29 cellular contexts compared by ENCODE assay signal in genomic region chr13:96525715-96526114, GRCh38.
"Had no signal": no experiment of that assay in that cellular context is flagged by ENCODE, and none has a peak within 500 bp of the region (broad histone marks: within the 10 kb centered on the region; RNA-seq: fewer than 3 reads in every experiment).

No MANE protein-coding gene starts in this region.

- H3K4me3 ChIP-seq: heart right ventricle, lower lobe of right lung, neural progenitor cell, right atrium auricular region, skin epidermis, spleen, suprapubic skin, thoracic aorta, tibial artery, upper lobe of right lung had no signal

- FAIRE-seq: islet of Langerhans, kidney, urothelium cell line had no signal

- H3K4me1 ChIP-seq: heart right ventricle, lower lobe of right lung, parathyroid adenoma, right atrium auricular region, spleen, suprapubic skin, tibial artery, upper lobe of right lung had no signal

- DNase-seq: heart right ventricle; hippocampal formation; immature natural killer cell; kidney; left ventricle myocardium superior; lower lobe of right lung; mammary epithelial cell; mesenchymal stem cell; naive B cell; natural killer cell; nephron progenitor cell; occipital lobe; spleen; stimulated activated CD4-positive, alpha-beta T cell treated with anti-CD3 and anti-CD28 coated beads, Interleukin-4, amount 100 ng/mL, for 24 hours; stimulated activated naive CD4-positive, alpha-beta T cell; tibial artery; trophoblast cell; upper lobe of right lung had no signal

- ATAC-seq: heart right ventricle; left ventricle myocardium superior; lower lobe of right lung; natural killer cell; sciatic nerve; stimulated activated effector memory CD8-positive, alpha-beta T cell treated with anti-CD3 and anti-CD28 coated beads, Interleukin-12 subunit alpha, Interleukin-12 subunit beta, amount 100 ng/mL, for 72 hours; upper lobe of right lung had no signal

- H3K9me3 ChIP-seq: heart right ventricle, lower lobe of right lung, neutrophil, right atrium auricular region, suprapubic skin, thoracic aorta, tibial artery, upper lobe of right lung had no signal

- H3K27ac ChIP-seq: heart right ventricle, lower lobe of right lung, neural progenitor cell, neutrophil, parathyroid adenoma, right atrium auricular region, skin epidermis, spleen, suprapubic skin, thoracic aorta, tibial artery, upper lobe of right lung had no signal

- H3K27me3 ChIP-seq: heart right ventricle, neural progenitor cell, neutrophil, right atrium auricular region, spleen, suprapubic skin, tibial artery, upper lobe of right lung had no signal

- H3K9ac ChIP-seq: neural progenitor cell, parathyroid adenoma had no signal

- H3K36me3 ChIP-seq: heart right ventricle, lower lobe of right lung, neural progenitor cell, neutrophil, right atrium auricular region, spleen, suprapubic skin, thoracic aorta, tibial artery, upper lobe of right lung had no signal
